ENCODE assay signal across 15 cellular contexts in genomic region chr15:59166156-59166555, GRCh38. TPM values are rescaled to one million over a fixed set of nuclear protein-coding genes. Genes with fewer than 3 reads are reported as not detected.
DNase-seq lines count a peak whose midpoint lies in the region; ATAC-seq, FAIRE-seq and TF ChIP-seq lines count a peak whose summit lies in the region.
"Had no signal": no experiment of that assay in that cellular context is flagged by ENCODE, and none has a peak within 500 bp of the region (broad histone marks: within the 10 kb centered on the region; RNA-seq: fewer than 3 reads in every experiment).

No MANE protein-coding gene starts in this region.

- H3K9ac ChIP-seq in astrocyte (ENCODE audit: low read length): no peak overlapping the region

- CTCF ChIA-PET in activated CD4-positive, alpha-beta T cell treated with anti-CD3 and anti-CD28 coated beads, Interleukin-2, amount 10 ng/mL, durations not matched to agents 7 days and 5 days (lab: Charles Lee): interaction anchor here (1.5 to 1.7 kb wide), 3 partner anchors 12 to 247 kb away, joined by 3 to 5 read pairs (median 3); no protein-coding TSS in a partner anchor

- H2AFZ ChIP-seq in astrocyte (ENCODE audit: low read depth, low read length): no peak overlapping the region

- no peak overlapping the region for H3K4me2 ChIP-seq in astrocyte (ENCODE audit: low read length)

- no peaks in the 10 kb centered on the region for H3K27me3 Mint-ChIP-seq in activated CD4-positive, alpha-beta T cell treated with anti-CD3 and anti-CD28 coated beads, Interleukin-2, amount 10 ng/mL, durations not matched to agents 7 days and 5 days
- H3K27me3 Mint-ChIP-seq in astrocyte (ENCODE audit: low read depth, unreplicated experiment): no peaks in the 10 kb centered on the region
- no peaks in the 10 kb centered on the region for H3K27me3 Mint-ChIP-seq in activated naive CD8-positive, alpha-beta T cell treated with anti-CD3 and anti-CD28 coated beads, Interleukin-2, amount 50 U/mL, for 24 hours

- H3K27me3 ChIP-seq in astrocyte (ENCODE audit: insufficient read depth, low read length) (no peaks in the 10 kb centered on the region), foreskin keratinocyte (no peaks in the 10 kb centered on the region), thymus (ENCODE audit: control insufficient read depth, insufficient read depth) (no peaks in the 10 kb centered on the region)

- no peak for TF ChIP-seq CTCF in astrocyte (IDR thresholded peaks at IDR 0.05; ENCODE audit: insufficient read depth, low read depth, low read length)
- no peak for TF ChIP-seq CTCF in foreskin keratinocyte (conservative IDR thresholded peaks at IDR 0.05)

- intact Hi-C loops in left colon (cut with DNase I, micrococcal nuclease): no loop called here

- H3K36me3 ChIP-seq in astrocyte (ENCODE audit: insufficient read depth, low read length): peaks cover 14% of the 10 kb centered on the region
- H3K36me3 ChIP-seq in thymus (ENCODE audit: control insufficient read depth, insufficient read depth): peaks cover under 1% of the 10 kb centered on the region

- FAIRE-seq in astrocyte (lab: Jason Lieb, UNC): no peak
- FAIRE-seq: colon had no signal

- no peaks in the 10 kb centered on the region for H3K79me2 ChIP-seq in astrocyte (ENCODE audit: insufficient read depth, low read length)

- H3K4me3 Mint-ChIP-seq in activated CD4-positive, alpha-beta T cell treated with anti-CD3 and anti-CD28 coated beads, Interleukin-2, amount 10 ng/mL, durations not matched to agents 7 days and 5 days: no peak overlapping the region
- no peak overlapping the region for H3K4me3 Mint-ChIP-seq in astrocyte (ENCODE audit: unreplicated experiment)
- no peak overlapping the region for H3K4me3 Mint-ChIP-seq in activated naive CD8-positive, alpha-beta T cell treated with anti-CD3 and anti-CD28 coated beads, Interleukin-2, amount 50 U/mL, for 24 hours

- H3K4me3 ChIP-seq in astrocyte (ENCODE audit: insufficient read depth, low read depth, low read length): no peak overlapping the region
- H3K4me3 ChIP-seq in thymus (ENCODE audit: low read length): no peak overlapping the region

- H3K27ac Mint-ChIP-seq in activated CD4-positive, alpha-beta T cell treated with anti-CD3 and anti-CD28 coated beads, Interleukin-2, amount 10 ng/mL, durations not matched to agents 7 days and 5 days: peak overlapping the region; percentile 58
- peak overlapping the region; percentile 53 for H3K27ac Mint-ChIP-seq in astrocyte (ENCODE audit: unreplicated experiment)
- H3K27ac Mint-ChIP-seq in activated naive CD8-positive, alpha-beta T cell treated with anti-CD3 and anti-CD28 coated beads, Interleukin-2, amount 50 U/mL, for 24 hours: no peak overlapping the region

- H3K4me1 Mint-ChIP-seq in activated CD4-positive, alpha-beta T cell treated with anti-CD3 and anti-CD28 coated beads, Interleukin-2, amount 10 ng/mL, durations not matched to agents 7 days and 5 days: peaks cover 34% of the 10 kb centered on the region
- peaks cover 40% of the 10 kb centered on the region for H3K4me1 Mint-ChIP-seq in astrocyte (ENCODE audit: low read depth, unreplicated experiment)
- H3K4me1 Mint-ChIP-seq in activated naive CD8-positive, alpha-beta T cell treated with anti-CD3 and anti-CD28 coated beads, Interleukin-2, amount 50 U/mL, for 24 hours: peaks cover 17% of the 10 kb centered on the region

- H3K27ac ChIP-seq in astrocyte (ENCODE audit: low read depth, low read length) (peak overlapping the region; percentile 12), foreskin keratinocyte (peak overlapping the region; percentile 16), thymus (ENCODE audit: low read depth) (peak overlapping the region; percentile 36)

- H3K36me3 Mint-ChIP-seq in activated CD4-positive, alpha-beta T cell treated with anti-CD3 and anti-CD28 coated beads, Interleukin-2, amount 10 ng/mL, durations not matched to agents 7 days and 5 days (ENCODE audit: low read depth): peaks cover 3% of the 10 kb centered on the region
- peaks cover 27% of the 10 kb centered on the region for H3K36me3 Mint-ChIP-seq in astrocyte (ENCODE audit: low read depth, unreplicated experiment)
- peaks cover 2% of the 10 kb centered on the region for H3K36me3 Mint-ChIP-seq in activated naive CD8-positive, alpha-beta T cell treated with anti-CD3 and anti-CD28 coated beads, Interleukin-2, amount 50 U/mL, for 24 hours (ENCODE audit: low read depth)

- peaks cover 3% of the 10 kb centered on the region for H3K9me3 Mint-ChIP-seq in activated CD4-positive, alpha-beta T cell treated with anti-CD3 and anti-CD28 coated beads, Interleukin-2, amount 10 ng/mL, durations not matched to agents 7 days and 5 days
- no peaks in the 10 kb centered on the region for H3K9me3 Mint-ChIP-seq in astrocyte (ENCODE audit: unreplicated experiment)
- H3K9me3 Mint-ChIP-seq in activated naive CD8-positive, alpha-beta T cell treated with anti-CD3 and anti-CD28 coated beads, Interleukin-2, amount 50 U/mL, for 24 hours: no peaks in the 10 kb centered on the region

- no peaks in the 10 kb centered on the region for H4K20me1 ChIP-seq in astrocyte (ENCODE audit: insufficient read depth, low read length)

- 74% methylated on average over 4 of the region's 4 CpGs for WGBS in thymus

- POLR2A ChIA-PET in activated CD4-positive, alpha-beta T cell treated with anti-CD3 and anti-CD28 coated beads, Interleukin-2, amount 10 ng/mL, durations not matched to agents 7 days and 5 days (lab: Charles Lee): no interaction called here

- H3K9me3 ChIP-seq in astrocyte (ENCODE audit: insufficient read depth, low read depth, low read length) (no peaks in the 10 kb centered on the region), thymus (ENCODE audit: control insufficient read depth) (no peaks in the 10 kb centered on the region)

- peaks cover 41% of the 10 kb centered on the region for H3K4me1 ChIP-seq in astrocyte (ENCODE audit: insufficient read depth, low read length)
- peaks cover 47% of the 10 kb centered on the region for H3K4me1 ChIP-seq in foreskin keratinocyte
- H3K4me1 ChIP-seq in thymus (ENCODE audit: control insufficient read depth, insufficient read depth, low read length): no peaks in the 10 kb centered on the region

- DNase-seq in activated CD4-positive, alpha-beta T cell treated with anti-CD3 and anti-CD28 coated beads, Interleukin-2, amount 10 ng/mL, durations not matched to agents 7 days and 5 days: no peak
- no peak for DNase-seq in activated CD4-positive, alpha-beta T cell treated with anti-CD3 and anti-CD28 coated beads, Interleukin-2, amount 50 U/mL, for 4 hours
- DNase-seq in astrocyte (ENCODE audit: low read depth): no peak
- no peak for DNase-seq in foreskin keratinocyte
- no peak for DNase-seq in left colon
- no peak for DNase-seq in GM19240 (ENCODE audit: insufficient read length, low spot score)
- DNase-seq in activated naive CD8-positive, alpha-beta T cell treated with anti-CD3 and anti-CD28 coated beads, Interleukin-2, amount 50 U/mL, for 24 hours: no peak
- DNase-seq: activated CD4-positive, alpha-beta T cell treated with anti-CD3 and anti-CD28 coated beads for 1 hour; Kasumi-1; stimulated activated CD4-positive, alpha-beta T cell treated with anti-CD3 and anti-CD28 coated beads, Interleukin-15, amount 100 ng/mL, for 24 hours; stimulated activated CD8-positive, alpha-beta memory T cell treated with anti-CD3 and anti-CD28 coated beads, Interleukin-4, amount 100 ng/mL, for 48 hours had no signal

- ATAC-seq in foreskin keratinocyte (no peak), left colon (no peak)
- ATAC-seq in activated naive CD8-positive, alpha-beta T cell treated with anti-CD3 and anti-CD28 coated beads, Interleukin-2, amount 50 U/mL, for 24 hours: no peak
- ATAC-seq: left lobe of liver had no signal

RNA-seq across cellular contexts. Expression of gene LDHAL6B, which starts 40.5 kb away (rescaled TPM):
- total RNA-seq in activated CD4-positive, alpha-beta T cell treated with anti-CD3 and anti-CD28 coated beads, Interleukin-2, amount 10 ng/mL, durations not matched to agents 7 days and 5 days: not detected
- total RNA-seq in astrocyte (not detected in 2 replicates), foreskin keratinocyte (not detected in 2 replicates), left colon (not detected)
- polyA plus RNA-seq in foreskin keratinocyte (not detected in 2 replicates), thymus (not detected)
- total RNA-seq: glomerular endothelial cell, left lobe of liver had no signal
